Comparison of ENCODE assay signal across 20 cellular contexts in the genomic region with DNA sequence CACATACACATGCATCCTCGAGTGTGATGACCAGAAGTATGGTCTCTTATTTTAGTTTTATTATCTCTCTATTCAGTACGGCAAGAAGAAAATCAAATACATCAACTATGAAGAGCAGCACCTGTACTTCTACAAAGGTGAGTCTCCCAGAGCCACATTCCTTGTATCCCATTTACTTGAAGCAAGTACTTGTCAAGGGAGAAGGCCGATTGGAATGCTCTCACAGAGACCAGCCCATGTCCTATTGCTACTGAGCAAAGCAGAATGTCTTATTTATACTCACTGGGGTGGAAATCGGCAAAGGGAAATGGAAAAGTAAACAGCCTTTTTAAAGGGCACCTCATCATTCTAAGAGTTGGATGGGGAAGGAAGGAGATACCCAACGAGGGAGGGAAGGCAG.
"Had no signal": no experiment of that assay in that cellular context is flagged by ENCODE, and none has a peak within 500 bp of the region (broad histone marks: within the 10 kb centered on the region; RNA-seq: fewer than 3 reads in every experiment).

No MANE protein-coding gene starts in this region.

- H3K4me3 ChIP-seq: MG63 had no signal

- H3K36me3 ChIP-seq: MG63 had no signal

- H3K9ac ChIP-seq: SK-N-SH had no signal

- H3K9me2 ChIP-seq: SK-N-SH had no signal

- ATAC-seq: HepG2, Panc1, PC-3 had no signal

- H3K9me3 ChIP-seq: MG63, SK-N-SH had no signal

- H3K27ac ChIP-seq: RWPE1 had no signal

- DNase-seq: IMR-90, Karpas-422, KG1, MG63, NCI-H1092, NCI-H1105 treated with DMSO at 0.1 percent for 48 hours, NCI-H1436, NCI-H187, NCI-H2029, NCI-H2081 treated with DMSO at 0.1 percent for 48 hours, NCI-H2227 treated with DMSO at 0.1 percent for 48 hours, NCI-H524, NCI-H526 treated with DMSO at 0.1 percent for 48 hours, NCI-H748 treated with DMSO at 0.1 percent for 48 hours, PC-3, SHP77, SK-N-SH had no signal

- H3K4me2 ChIP-seq: SK-N-SH had no signal

- H3K27me3 ChIP-seq: MG63 had no signal
